15 cellular contexts compared by ENCODE assay signal in genomic region chr16:50296807-50297206, GRCh38. TPM values are rescaled to one million over a fixed set of nuclear protein-coding genes. Genes with fewer than 3 reads are reported as not detected.
DNase-seq lines count a peak whose midpoint lies in the region; ATAC-seq and TF ChIP-seq lines count a peak whose summit lies in the region.
"Had no signal": no experiment of that assay in that cellular context is flagged by ENCODE, and none has a peak within 500 bp of the region (broad histone marks: within the 10 kb centered on the region; RNA-seq: fewer than 3 reads in every experiment).

No MANE protein-coding gene starts in this region.

- H3K4me3 Mint-ChIP-seq in activated CD4-positive, alpha-beta T cell treated with anti-CD3 and anti-CD28 coated beads, Interleukin-2, amount 10 ng/mL, durations not matched to agents 24 days and 14 days, result no peak overlapping the region
- H3K4me3 Mint-ChIP-seq in CD14-positive monocyte, result no peak overlapping the region
- H3K4me3 Mint-ChIP-seq in central memory CD8-positive, alpha-beta T cell, result no peak overlapping the region
- no peak overlapping the region for H3K4me3 Mint-ChIP-seq in natural killer cell treated with Interleukin-12 subunit alpha and Interleukin-12 subunit beta and Interleukin-15 and Interleukin-18, amount 100 ng/mL, for 72 hours
- H3K4me3 Mint-ChIP-seq: activated CD4-positive, alpha-beta memory T cell treated with anti-CD3 and anti-CD28 coated beads for 36 hours; HFFc6 had no signal

- H3K27ac Mint-ChIP-seq in activated CD4-positive, alpha-beta T cell treated with anti-CD3 and anti-CD28 coated beads, Interleukin-2, amount 10 ng/mL, durations not matched to agents 24 days and 14 days, result peak overlapping the region; percentile 45
- H3K27ac Mint-ChIP-seq in CD14-positive monocyte, result peak overlapping the region in 4 of 7 donors; percentile 40 to 70 (median 49)
- H3K27ac Mint-ChIP-seq in central memory CD8-positive, alpha-beta T cell (ENCODE audit: low read depth), result peak overlapping the region; percentile 49
- H3K27ac Mint-ChIP-seq in natural killer cell treated with Interleukin-12 subunit alpha and Interleukin-12 subunit beta and Interleukin-15 and Interleukin-18, amount 100 ng/mL, for 72 hours, result peak overlapping the region; percentile 50 to 88
- H3K27ac Mint-ChIP-seq: activated CD4-positive, alpha-beta memory T cell treated with anti-CD3 and anti-CD28 coated beads for 36 hours; HFFc6 had no signal

- peaks cover 36% of the 10 kb centered on the region for H3K36me3 Mint-ChIP-seq in activated CD4-positive, alpha-beta T cell treated with anti-CD3 and anti-CD28 coated beads, Interleukin-2, amount 10 ng/mL, durations not matched to agents 24 days and 14 days (ENCODE audit: low read depth)
- peaks cover 78 to 98% of the 10 kb centered on the region in 2 donors for H3K36me3 Mint-ChIP-seq in CD14-positive monocyte
- H3K36me3 Mint-ChIP-seq in central memory CD8-positive, alpha-beta T cell (ENCODE audit: insufficient read depth), result peaks cover 49% of the 10 kb centered on the region
- no peaks in the 10 kb centered on the region for H3K36me3 Mint-ChIP-seq in natural killer cell treated with Interleukin-12 subunit alpha and Interleukin-12 subunit beta and Interleukin-15 and Interleukin-18, amount 100 ng/mL, for 72 hours

- intact Hi-C loops in activated CD4-positive, alpha-beta T cell treated with anti-CD3 and anti-CD28 coated beads, Interleukin-2, amount 10 ng/mL, durations not matched to agents 24 days and 14 days (cut with micrococcal nuclease), result no loop called here
- intact Hi-C loops in CD14-positive monocyte (cut with micrococcal nuclease), result no loop called here

- ATAC-seq in central memory CD8-positive, alpha-beta T cell (replicated peaks; ENCODE audit: extremely low read depth, poor library complexity, severe bottlenecking), result no peak
- ATAC-seq in natural killer cell treated with Interleukin-12 subunit alpha and Interleukin-12 subunit beta and Interleukin-15 and Interleukin-18, amount 100 ng/mL, for 72 hours, result no peak
- ATAC-seq in GM21390 (IDR thresholded peaks at IDR 0.05; ENCODE audit: unreplicated experiment) (no peak), GM19395 (IDR thresholded peaks at IDR 0.05; ENCODE audit: unreplicated experiment) (no peak)

- H3K4me1 Mint-ChIP-seq in activated CD4-positive, alpha-beta T cell treated with anti-CD3 and anti-CD28 coated beads, Interleukin-2, amount 10 ng/mL, durations not matched to agents 24 days and 14 days, result peaks cover 3% of the 10 kb centered on the region
- H3K4me1 Mint-ChIP-seq in CD14-positive monocyte, result no peaks in the 10 kb centered on the region
- H3K4me1 Mint-ChIP-seq in central memory CD8-positive, alpha-beta T cell, result peaks cover 11% of the 10 kb centered on the region
- H3K4me1 Mint-ChIP-seq in natural killer cell treated with Interleukin-12 subunit alpha and Interleukin-12 subunit beta and Interleukin-15 and Interleukin-18, amount 100 ng/mL, for 72 hours (ENCODE audit: low read depth in 2 of 2), result peaks cover 0 to 21% of the 10 kb centered on the region in 2 donors

- no peaks in the 10 kb centered on the region for H3K9me3 Mint-ChIP-seq in activated CD4-positive, alpha-beta T cell treated with anti-CD3 and anti-CD28 coated beads, Interleukin-2, amount 10 ng/mL, durations not matched to agents 24 days and 14 days
- H3K9me3 Mint-ChIP-seq in CD14-positive monocyte, result no peaks in the 10 kb centered on the region
- H3K9me3 Mint-ChIP-seq in central memory CD8-positive, alpha-beta T cell, result no peaks in the 10 kb centered on the region
- no peaks in the 10 kb centered on the region for H3K9me3 Mint-ChIP-seq in natural killer cell treated with Interleukin-12 subunit alpha and Interleukin-12 subunit beta and Interleukin-15 and Interleukin-18, amount 100 ng/mL, for 72 hours
- H3K9me3 Mint-ChIP-seq: activated CD4-positive, alpha-beta memory T cell treated with anti-CD3 and anti-CD28 coated beads for 36 hours; HFFc6 had no signal

- DNase-seq in activated CD4-positive, alpha-beta T cell treated with anti-CD3 and anti-CD28 coated beads, Interleukin-2, amount 10 ng/mL, durations not matched to agents 24 days and 14 days, result no peak
- no peak for DNase-seq in activated CD4-positive, alpha-beta T cell treated with anti-CD3 and anti-CD28 coated beads for 48 hours
- no peak for DNase-seq in CD14-positive monocyte (ENCODE audit: low spot score)
- DNase-seq in central memory CD8-positive, alpha-beta T cell (ENCODE audit: low spot score in 2 of 2), result no peak
- peak; percentile 6 for DNase-seq in natural killer cell treated with Interleukin-12 subunit alpha and Interleukin-12 subunit beta and Interleukin-15 and Interleukin-18, amount 100 ng/mL, for 72 hours (ENCODE audit: low spot score)
- no peak for DNase-seq in RKO (ENCODE audit: low spot score)
- DNase-seq: activated CD4-positive, alpha-beta memory T cell treated with anti-CD3 and anti-CD28 coated beads for 36 hours; activated T-cell treated with anti-CD3 and anti-CD28 coated beads, Interleukin-2, amount 50 U/mL, for 1 hour; brain microvascular endothelial cell; HFFc6; NCI-H526; occipital lobe; testis had no signal

- no peaks in the 10 kb centered on the region for H3K27me3 Mint-ChIP-seq in activated CD4-positive, alpha-beta T cell treated with anti-CD3 and anti-CD28 coated beads, Interleukin-2, amount 10 ng/mL, durations not matched to agents 24 days and 14 days
- H3K27me3 Mint-ChIP-seq in CD14-positive monocyte (ENCODE audit: low read depth in 3 of 3), result no peaks in the 10 kb centered on the region
- H3K27me3 Mint-ChIP-seq in central memory CD8-positive, alpha-beta T cell, result no peaks in the 10 kb centered on the region
- H3K27me3 Mint-ChIP-seq in natural killer cell treated with Interleukin-12 subunit alpha and Interleukin-12 subunit beta and Interleukin-15 and Interleukin-18, amount 100 ng/mL, for 72 hours, result no peaks in the 10 kb centered on the region
- H3K27me3 Mint-ChIP-seq: activated CD4-positive, alpha-beta memory T cell treated with anti-CD3 and anti-CD28 coated beads for 36 hours had no signal

- no peak for TF ChIP-seq CTCF in CD14-positive monocyte (IDR thresholded peaks at IDR 0.05)

RNA-seq across cellular contexts. Expression of gene ADCY7, which starts 30.5 kb away (rescaled TPM):
- 85.6 and 86.2 TPM in 2 replicates for total RNA-seq in activated CD4-positive, alpha-beta T cell treated with anti-CD3 and anti-CD28 coated beads, Interleukin-2, amount 10 ng/mL, durations not matched to agents 24 days and 14 days
- polyA plus RNA-seq in CD14-positive monocyte, result 10 to 100 TPM; 53.1 to 91.5 TPM
- total RNA-seq in natural killer cell treated with Interleukin-12 subunit alpha and Interleukin-12 subunit beta and Interleukin-15 and Interleukin-18, amount 100 ng/mL, for 72 hours, result 100 to 1,000 TPM; 135 to 186 TPM
